Comparison of ENCODE assay signal across 1 cellular context in the genomic region with DNA sequence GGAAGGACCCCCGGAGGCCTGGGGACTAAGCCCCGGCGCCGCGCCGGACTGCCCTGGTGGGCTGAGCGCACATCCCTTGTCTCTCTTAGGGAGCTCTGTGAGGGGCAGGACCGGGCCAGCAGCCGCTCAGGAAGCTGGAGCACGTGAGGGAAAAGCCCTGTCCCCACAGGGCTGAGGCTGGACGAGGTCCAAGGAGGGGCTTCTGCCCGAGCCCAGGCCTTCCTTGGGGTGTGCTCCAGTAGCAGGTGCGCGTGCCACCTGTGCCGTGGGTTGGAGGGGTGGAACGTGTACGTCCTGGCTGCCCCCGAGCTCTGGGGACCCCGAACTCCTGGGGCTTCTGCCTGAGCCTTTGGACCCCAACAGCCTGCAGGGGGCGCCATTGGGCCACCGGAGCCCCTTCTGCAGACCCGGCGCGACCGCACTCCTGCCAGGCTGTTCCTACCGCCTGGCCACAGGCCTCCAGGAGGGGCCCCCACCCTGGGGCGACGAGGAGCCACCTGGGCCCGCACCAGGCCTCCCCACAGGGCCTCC.
TF ChIP-seq lines count a peak whose summit lies in the region.

No MANE protein-coding gene starts in this region.

TF ChIP-seq in HepG2, 621 proteins besides CTCF, POLR2A, EP300 and RAD21 (continued from another document and continues in another):
- TF ChIP-seq, protein P1, sequence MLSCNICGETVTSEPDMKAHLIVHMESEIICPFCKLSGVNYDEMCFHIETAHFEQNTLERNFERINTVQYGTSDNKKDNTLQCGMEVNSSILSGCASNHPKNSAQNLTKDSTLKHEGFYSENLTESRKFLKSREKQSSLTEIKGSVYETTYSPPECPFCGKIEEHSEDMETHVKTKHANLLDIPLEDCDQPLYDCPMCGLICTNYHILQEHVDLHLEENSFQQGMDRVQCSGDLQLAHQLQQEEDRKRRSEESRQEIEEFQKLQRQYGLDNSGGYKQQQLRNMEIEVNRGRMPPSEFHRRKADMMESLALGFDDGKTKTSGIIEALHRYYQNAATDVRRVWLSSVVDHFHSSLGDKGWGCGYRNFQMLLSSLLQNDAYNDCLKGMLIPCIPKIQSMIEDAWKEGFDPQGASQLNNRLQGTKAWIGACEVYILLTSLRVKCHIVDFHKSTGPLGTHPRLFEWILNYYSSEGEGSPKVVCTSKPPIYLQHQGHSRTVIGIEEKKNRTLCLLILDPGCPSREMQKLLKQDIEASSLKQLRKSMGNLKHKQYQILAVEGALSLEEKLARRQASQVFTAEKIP (CRISPR knock-in tag; IDR thresholded peaks at IDR 0.05; ENCODE audit: borderline replicate concordance) = no peak
- TF ChIP-seq ZNF660 (CRISPR knock-in tag; IDR thresholded peaks at IDR 0.05; ENCODE audit: borderline replicate concordance, low read depth) (no peak), JARID2 (CRISPR knock-in tag; IDR thresholded peaks at IDR 0.05; ENCODE audit: insufficient replicate concordance) (no peak), ESRRA (CRISPR knock-in tag; IDR thresholded peaks at IDR 0.05; ENCODE audit: low read depth) (no peak), ZNF782 (CRISPR knock-in tag; IDR thresholded peaks at IDR 0.05; ENCODE audit: borderline replicate concordance) (no peak), BHLHE40 (IDR thresholded peaks at IDR 0.05; ENCODE audit: low read length) (peak; percentile 51; the same call in 1 of the 2 replicates), ZBTB7A (CRISPR knock-in tag; IDR thresholded peaks at IDR 0.05) (peak; percentile 89; the same call in 1 of the 2 replicates), ZNF331 (CRISPR knock-in tag; IDR thresholded peaks at IDR 0.05) (peak; percentile 19; the same call in 1 of the 2 replicates), ZNF598 (CRISPR knock-in tag; IDR thresholded peaks at IDR 0.05; ENCODE audit: borderline replicate concordance) (0 out of 2 replicates have a peak, but pooled peaks have one; percentile 21), MIXL1 (CRISPR knock-in tag; IDR thresholded peaks at IDR 0.05) (no peak), SMAD9 (CRISPR knock-in tag; IDR thresholded peaks at IDR 0.05) (no peak), ZNF550 (CRISPR knock-in tag; IDR thresholded peaks at IDR 0.05; ENCODE audit: borderline replicate concordance) (no peak), POLR2G (IDR thresholded peaks at IDR 0.05; ENCODE audit: low read depth, low read length) (no peak), TAF1 (CRISPR knock-in tag; IDR thresholded peaks at IDR 0.05) (no peak), KAT8 (CRISPR knock-in tag; IDR thresholded peaks at IDR 0.05) (peak; percentile 43; the same call in 1 of the 2 replicates), ZNF607 (CRISPR knock-in tag; IDR thresholded peaks at IDR 0.05; ENCODE audit: borderline replicate concordance) (no peak), ONECUT2 (CRISPR knock-in tag; IDR thresholded peaks at IDR 0.05) (no peak), ZNF605 (CRISPR knock-in tag; IDR thresholded peaks at IDR 0.05) (no peak), POLR2AphosphoS2 (IDR thresholded peaks at IDR 0.05; ENCODE audit: low read depth, low read length) (no peak), SIX1 (CRISPR knock-in tag; IDR thresholded peaks at IDR 0.05; ENCODE audit: borderline replicate concordance) (no peak), PCBP1 (IDR thresholded peaks at IDR 0.05; ENCODE audit: borderline replicate concordance, low read depth, low read length) (peak; percentile 87; the same call in 1 of the 2 replicates), ZNF17 (CRISPR knock-in tag; IDR thresholded peaks at IDR 0.05) (no peak)
- TF ChIP-seq, protein P2, sequence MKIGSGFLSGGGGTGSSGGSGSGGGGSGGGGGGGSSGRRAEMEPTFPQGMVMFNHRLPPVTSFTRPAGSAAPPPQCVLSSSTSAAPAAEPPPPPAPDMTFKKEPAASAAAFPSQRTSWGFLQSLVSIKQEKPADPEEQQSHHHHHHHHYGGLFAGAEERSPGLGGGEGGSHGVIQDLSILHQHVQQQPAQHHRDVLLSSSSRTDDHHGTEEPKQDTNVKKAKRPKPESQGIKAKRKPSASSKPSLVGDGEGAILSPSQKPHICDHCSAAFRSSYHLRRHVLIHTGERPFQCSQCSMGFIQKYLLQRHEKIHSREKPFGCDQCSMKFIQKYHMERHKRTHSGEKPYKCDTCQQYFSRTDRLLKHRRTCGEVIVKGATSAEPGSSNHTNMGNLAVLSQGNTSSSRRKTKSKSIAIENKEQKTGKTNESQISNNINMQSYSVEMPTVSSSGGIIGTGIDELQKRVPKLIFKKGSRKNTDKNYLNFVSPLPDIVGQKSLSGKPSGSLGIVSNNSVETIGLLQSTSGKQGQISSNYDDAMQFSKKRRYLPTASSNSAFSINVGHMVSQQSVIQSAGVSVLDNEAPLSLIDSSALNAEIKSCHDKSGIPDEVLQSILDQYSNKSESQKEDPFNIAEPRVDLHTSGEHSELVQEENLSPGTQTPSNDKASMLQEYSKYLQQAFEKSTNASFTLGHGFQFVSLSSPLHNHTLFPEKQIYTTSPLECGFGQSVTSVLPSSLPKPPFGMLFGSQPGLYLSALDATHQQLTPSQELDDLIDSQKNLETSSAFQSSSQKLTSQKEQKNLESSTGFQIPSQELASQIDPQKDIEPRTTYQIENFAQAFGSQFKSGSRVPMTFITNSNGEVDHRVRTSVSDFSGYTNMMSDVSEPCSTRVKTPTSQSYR (CRISPR knock-in tag; IDR thresholded peaks at IDR 0.05; ENCODE audit: borderline replicate concordance) = no peak; the same call in 1 of the 2 replicates
- TF ChIP-seq, protein P3, sequence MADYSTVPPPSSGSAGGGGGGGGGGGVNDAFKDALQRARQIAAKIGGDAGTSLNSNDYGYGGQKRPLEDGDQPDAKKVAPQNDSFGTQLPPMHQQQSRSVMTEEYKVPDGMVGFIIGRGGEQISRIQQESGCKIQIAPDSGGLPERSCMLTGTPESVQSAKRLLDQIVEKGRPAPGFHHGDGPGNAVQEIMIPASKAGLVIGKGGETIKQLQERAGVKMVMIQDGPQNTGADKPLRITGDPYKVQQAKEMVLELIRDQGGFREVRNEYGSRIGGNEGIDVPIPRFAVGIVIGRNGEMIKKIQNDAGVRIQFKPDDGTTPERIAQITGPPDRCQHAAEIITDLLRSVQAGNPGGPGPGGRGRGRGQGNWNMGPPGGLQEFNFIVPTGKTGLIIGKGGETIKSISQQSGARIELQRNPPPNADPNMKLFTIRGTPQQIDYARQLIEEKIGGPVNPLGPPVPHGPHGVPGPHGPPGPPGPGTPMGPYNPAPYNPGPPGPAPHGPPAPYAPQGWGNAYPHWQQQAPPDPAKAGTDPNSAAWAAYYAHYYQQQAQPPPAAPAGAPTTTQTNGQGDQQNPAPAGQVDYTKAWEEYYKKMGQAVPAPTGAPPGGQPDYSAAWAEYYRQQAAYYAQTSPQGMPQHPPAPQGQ (CRISPR knock-in tag; IDR thresholded peaks at IDR 0.05; ENCODE audit: borderline replicate concordance) = no peak
- TF ChIP-seq, protein P4, sequence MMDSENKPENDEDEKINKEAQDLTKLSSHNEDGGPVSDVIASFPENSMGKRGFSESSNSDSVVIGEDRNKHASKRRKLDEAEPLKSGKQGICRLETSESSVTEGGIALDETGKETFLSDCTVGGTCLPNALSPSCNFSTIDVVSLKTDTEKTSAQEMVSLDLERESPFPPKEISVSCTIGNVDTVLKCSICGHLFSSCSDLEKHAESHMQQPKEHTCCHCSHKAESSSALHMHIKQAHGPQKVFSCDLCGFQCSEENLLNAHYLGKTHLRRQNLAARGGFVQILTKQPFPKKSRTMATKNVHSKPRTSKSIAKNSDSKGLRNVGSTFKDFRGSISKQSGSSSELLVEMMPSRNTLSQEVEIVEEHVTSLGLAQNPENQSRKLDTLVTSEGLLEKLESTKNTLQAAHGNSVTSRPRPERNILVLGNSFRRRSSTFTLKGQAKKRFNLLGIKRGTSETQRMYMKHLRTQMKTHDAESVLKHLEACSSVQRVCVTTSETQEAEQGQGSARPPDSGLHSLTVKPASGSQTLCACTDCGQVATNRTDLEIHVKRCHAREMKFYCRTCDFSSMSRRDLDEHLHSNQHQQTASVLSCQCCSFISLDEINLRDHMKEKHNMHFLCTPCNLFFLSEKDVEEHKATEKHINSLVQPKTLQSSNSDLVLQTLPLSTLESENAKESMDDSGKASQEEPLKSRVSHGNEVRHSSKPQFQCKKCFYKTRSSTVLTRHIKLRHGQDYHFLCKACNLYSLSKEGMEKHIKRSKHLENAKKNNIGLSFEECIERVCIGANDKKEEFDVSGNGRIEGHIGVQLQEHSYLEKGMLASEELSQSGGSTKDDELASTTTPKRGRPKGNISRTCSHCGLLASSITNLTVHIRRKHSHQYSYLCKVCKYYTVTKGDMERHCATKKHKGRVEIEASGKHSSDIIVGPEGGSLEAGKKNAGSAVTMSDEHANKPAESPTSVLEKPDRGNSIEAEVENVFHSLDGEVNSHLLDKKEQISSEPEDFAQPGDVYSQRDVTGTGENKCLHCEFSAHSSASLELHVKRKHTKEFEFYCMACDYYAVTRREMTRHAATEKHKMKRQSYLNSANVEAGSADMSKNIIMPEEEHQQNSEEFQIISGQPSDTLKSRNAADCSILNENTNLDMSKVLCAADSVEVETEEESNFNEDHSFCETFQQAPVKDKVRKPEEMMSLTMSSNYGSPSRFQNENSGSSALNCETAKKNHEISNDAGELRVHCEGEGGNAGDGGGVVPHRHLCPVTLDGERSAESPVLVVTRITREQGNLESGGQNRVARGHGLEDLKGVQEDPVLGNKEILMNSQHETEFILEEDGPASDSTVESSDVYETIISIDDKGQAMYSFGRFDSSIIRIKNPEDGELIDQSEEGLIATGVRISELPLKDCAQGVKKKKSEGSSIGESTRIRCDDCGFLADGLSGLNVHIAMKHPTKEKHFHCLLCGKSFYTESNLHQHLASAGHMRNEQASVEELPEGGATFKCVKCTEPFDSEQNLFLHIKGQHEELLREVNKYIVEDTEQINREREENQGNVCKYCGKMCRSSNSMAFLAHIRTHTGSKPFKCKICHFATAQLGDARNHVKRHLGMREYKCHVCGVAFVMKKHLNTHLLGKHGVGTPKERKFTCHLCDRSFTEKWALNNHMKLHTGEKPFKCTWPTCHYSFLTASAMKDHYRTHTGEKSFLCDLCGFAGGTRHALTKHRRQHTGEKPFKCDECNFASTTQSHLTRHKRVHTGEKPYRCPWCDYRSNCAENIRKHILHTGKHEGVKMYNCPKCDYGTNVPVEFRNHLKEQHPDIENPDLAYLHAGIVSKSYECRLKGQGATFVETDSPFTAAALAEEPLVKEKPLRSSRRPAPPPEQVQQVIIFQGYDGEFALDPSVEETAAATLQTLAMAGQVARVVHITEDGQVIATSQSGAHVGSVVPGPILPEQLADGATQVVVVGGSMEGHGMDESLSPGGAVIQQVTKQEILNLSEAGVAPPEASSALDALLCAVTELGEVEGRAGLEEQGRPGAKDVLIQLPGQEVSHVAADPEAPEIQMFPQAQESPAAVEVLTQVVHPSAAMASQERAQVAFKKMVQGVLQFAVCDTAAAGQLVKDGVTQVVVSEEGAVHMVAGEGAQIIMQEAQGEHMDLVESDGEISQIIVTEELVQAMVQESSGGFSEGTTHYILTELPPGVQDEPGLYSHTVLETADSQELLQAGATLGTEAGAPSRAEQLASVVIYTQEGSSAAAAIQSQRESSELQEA (CRISPR knock-in tag; IDR thresholded peaks at IDR 0.05; ENCODE audit: not compliant biosample characterization) = no peak
- TF ChIP-seq, protein P5, sequence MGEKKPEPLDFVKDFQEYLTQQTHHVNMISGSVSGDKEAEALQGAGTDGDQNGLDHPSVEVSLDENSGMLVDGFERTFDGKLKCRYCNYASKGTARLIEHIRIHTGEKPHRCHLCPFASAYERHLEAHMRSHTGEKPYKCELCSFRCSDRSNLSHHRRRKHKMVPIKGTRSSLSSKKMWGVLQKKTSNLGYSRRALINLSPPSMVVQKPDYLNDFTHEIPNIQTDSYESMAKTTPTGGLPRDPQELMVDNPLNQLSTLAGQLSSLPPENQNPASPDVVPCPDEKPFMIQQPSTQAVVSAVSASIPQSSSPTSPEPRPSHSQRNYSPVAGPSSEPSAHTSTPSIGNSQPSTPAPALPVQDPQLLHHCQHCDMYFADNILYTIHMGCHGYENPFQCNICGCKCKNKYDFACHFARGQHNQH (CRISPR knock-in tag; IDR thresholded peaks at IDR 0.05) = no peak
- TF ChIP-seq, protein P6, sequence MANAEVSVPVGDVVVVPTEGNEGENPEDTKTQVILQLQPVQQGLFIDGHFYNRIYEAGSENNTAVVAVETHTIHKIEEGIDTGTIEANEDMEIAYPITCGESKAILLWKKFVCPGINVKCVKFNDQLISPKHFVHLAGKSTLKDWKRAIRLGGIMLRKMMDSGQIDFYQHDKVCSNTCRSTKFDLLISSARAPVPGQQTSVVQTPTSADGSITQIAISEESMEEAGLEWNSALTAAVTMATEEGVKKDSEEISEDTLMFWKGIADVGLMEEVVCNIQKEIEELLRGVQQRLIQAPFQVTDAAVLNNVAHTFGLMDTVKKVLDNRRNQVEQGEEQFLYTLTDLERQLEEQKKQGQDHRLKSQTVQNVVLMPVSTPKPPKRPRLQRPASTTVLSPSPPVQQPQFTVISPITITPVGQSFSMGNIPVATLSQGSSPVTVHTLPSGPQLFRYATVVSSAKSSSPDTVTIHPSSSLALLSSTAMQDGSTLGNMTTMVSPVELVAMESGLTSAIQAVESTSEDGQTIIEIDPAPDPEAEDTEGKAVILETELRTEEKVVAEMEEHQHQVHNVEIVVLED (CRISPR knock-in tag; IDR thresholded peaks at IDR 0.05; ENCODE audit: borderline replicate concordance) = 0 out of 2 replicates have a peak, but pooled peaks have one; percentile 15
- TF ChIP-seq, protein P7, sequence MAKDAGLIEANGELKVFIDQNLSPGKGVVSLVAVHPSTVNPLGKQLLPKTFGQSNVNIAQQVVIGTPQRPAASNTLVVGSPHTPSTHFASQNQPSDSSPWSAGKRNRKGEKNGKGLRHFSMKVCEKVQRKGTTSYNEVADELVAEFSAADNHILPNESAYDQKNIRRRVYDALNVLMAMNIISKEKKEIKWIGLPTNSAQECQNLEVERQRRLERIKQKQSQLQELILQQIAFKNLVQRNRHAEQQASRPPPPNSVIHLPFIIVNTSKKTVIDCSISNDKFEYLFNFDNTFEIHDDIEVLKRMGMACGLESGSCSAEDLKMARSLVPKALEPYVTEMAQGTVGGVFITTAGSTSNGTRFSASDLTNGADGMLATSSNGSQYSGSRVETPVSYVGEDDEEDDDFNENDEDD (CRISPR knock-in tag; IDR thresholded peaks at IDR 0.05; ENCODE audit: borderline replicate concordance) = peak; percentile 23; the same call in 1 of the 2 replicates
- TF ChIP-seq, protein P8, sequence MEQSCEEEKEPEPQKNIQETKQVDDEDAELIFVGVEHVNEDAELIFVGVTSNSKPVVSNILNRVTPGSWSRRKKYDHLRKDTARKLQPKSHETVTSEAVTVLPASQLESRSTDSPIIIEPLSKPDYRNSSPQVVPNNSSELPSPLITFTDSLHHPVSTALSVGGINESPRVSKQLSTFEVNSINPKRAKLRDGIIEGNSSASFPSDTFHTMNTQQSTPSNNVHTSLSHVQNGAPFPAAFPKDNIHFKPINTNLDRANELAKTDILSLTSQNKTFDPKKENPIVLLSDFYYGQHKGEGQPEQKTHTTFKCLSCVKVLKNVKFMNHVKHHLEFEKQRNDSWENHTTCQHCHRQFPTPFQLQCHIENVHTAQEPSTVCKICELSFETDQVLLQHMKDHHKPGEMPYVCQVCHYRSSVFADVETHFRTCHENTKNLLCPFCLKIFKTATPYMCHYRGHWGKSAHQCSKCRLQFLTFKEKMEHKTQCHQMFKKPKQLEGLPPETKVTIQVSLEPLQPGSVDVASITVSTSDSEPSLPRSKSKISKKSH (CRISPR knock-in tag; IDR thresholded peaks at IDR 0.05; ENCODE audit: borderline replicate concordance) = no peak
- TF ChIP-seq, protein P9, sequence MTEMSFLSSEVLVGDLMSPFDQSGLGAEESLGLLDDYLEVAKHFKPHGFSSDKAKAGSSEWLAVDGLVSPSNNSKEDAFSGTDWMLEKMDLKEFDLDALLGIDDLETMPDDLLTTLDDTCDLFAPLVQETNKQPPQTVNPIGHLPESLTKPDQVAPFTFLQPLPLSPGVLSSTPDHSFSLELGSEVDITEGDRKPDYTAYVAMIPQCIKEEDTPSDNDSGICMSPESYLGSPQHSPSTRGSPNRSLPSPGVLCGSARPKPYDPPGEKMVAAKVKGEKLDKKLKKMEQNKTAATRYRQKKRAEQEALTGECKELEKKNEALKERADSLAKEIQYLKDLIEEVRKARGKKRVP (CRISPR knock-in tag; IDR thresholded peaks at IDR 0.05) = no peak
